In the genomic region with DNA sequence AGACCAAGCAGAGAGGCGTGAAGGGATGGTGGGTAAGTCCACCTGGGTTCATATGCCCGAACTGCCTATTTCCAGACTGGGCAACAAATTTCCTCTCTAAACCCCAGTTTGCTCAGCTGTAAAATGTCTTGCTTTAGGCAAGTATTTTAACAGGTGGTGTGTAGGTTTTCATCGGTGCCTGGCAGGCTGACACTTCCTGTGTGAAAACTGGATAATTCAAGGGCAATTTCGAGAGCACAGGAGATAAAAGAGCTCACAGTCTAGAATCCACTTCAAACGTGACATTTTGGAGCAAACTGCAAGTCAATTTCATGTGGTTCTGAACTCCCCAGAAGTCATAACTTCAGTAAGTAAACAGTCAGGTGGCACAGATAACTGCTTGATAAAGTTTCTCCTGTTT, we compare ENCODE assay signal across 16 cellular contexts.
DNase-seq lines count a peak whose midpoint lies in the region; ATAC-seq lines count a peak whose summit lies in the region.
"Had no signal": no experiment of that assay in that cellular context is flagged by ENCODE, and none has a peak within 500 bp of the region (broad histone marks: within the 10 kb centered on the region; RNA-seq: fewer than 3 reads in every experiment).

No MANE protein-coding gene starts in this region.

- peaks cover 12% of the 10 kb centered on the region for H3K9me3 Mint-ChIP-seq in activated CD4-positive, alpha-beta T cell treated with anti-CD3 and anti-CD28 coated beads, Interleukin-2, amount 10 ng/mL, durations not matched to agents 24 days and 14 days
- H3K9me3 Mint-ChIP-seq in naive thymus-derived CD4-positive, alpha-beta T cell: peaks cover 0 to 15% (median 0%) of the 10 kb centered on the region in 11 donors

- peak overlapping the region; percentile 60 for H3K27ac ChIP-seq in naive thymus-derived CD4-positive, alpha-beta T cell (ENCODE audit: low read depth, low read length)
- H3K27ac ChIP-seq: body of pancreas had no signal

- H3K4me1 ChIP-seq in naive thymus-derived CD4-positive, alpha-beta T cell (ENCODE audit: control insufficient read depth in 2 of 2, insufficient read depth in 2 of 2, low read length in 2 of 2): peaks cover 28 to 60% of the 10 kb centered on the region in 2 donors
- H3K4me1 ChIP-seq: body of pancreas had no signal

- H3K27ac Mint-ChIP-seq in activated CD4-positive, alpha-beta T cell treated with anti-CD3 and anti-CD28 coated beads, Interleukin-2, amount 10 ng/mL, durations not matched to agents 24 days and 14 days: peak overlapping the region; percentile 90
- H3K27ac Mint-ChIP-seq in naive thymus-derived CD4-positive, alpha-beta T cell: peak overlapping the region; percentile 84 to 98 (median 92)
- H3K27ac Mint-ChIP-seq: HFFc6 had no signal

- no peaks in the 10 kb centered on the region for H3K27me3 ChIP-seq in naive thymus-derived CD4-positive, alpha-beta T cell (ENCODE audit: control insufficient read depth in 2 of 2, insufficient read depth in 2 of 2, low read length in 2 of 2)
- H3K27me3 ChIP-seq: body of pancreas, spleen had no signal

- H3K27me3 Mint-ChIP-seq in activated CD4-positive, alpha-beta T cell treated with anti-CD3 and anti-CD28 coated beads, Interleukin-2, amount 10 ng/mL, durations not matched to agents 24 days and 14 days: no peaks in the 10 kb centered on the region
- no peaks in the 10 kb centered on the region for H3K27me3 Mint-ChIP-seq in naive thymus-derived CD4-positive, alpha-beta T cell

- H3K36me3 Mint-ChIP-seq in activated CD4-positive, alpha-beta T cell treated with anti-CD3 and anti-CD28 coated beads, Interleukin-2, amount 10 ng/mL, durations not matched to agents 24 days and 14 days (ENCODE audit: low read depth): peaks cover 88% of the 10 kb centered on the region
- peaks cover 0 to 77% (median 25%) of the 10 kb centered on the region in 5 donors for H3K36me3 Mint-ChIP-seq in naive thymus-derived CD4-positive, alpha-beta T cell

- peaks cover 71% of the 10 kb centered on the region for H3K4me1 Mint-ChIP-seq in activated CD4-positive, alpha-beta T cell treated with anti-CD3 and anti-CD28 coated beads, Interleukin-2, amount 10 ng/mL, durations not matched to agents 24 days and 14 days
- peaks cover 49 to 98% (median 89%) of the 10 kb centered on the region in 7 donors for H3K4me1 Mint-ChIP-seq in naive thymus-derived CD4-positive, alpha-beta T cell

- CTCF ChIA-PET in naive thymus-derived CD4-positive, alpha-beta T cell (lab: Charles Lee): interaction anchor here (0.7 to 1.1 kb wide), 3 partner anchors 37 to 174 kb away, joined by 3 read pairs; no protein-coding TSS in a partner anchor

- H3K9me3 ChIP-seq in naive thymus-derived CD4-positive, alpha-beta T cell (ENCODE audit: control insufficient read depth in 2 of 3, low read length in 3 of 3): no peaks in the 10 kb centered on the region
- H3K9me3 ChIP-seq: body of pancreas had no signal

- intact Hi-C loops in activated CD4-positive, alpha-beta T cell treated with anti-CD3 and anti-CD28 coated beads, Interleukin-2, amount 10 ng/mL, durations not matched to agents 24 days and 14 days (cut with micrococcal nuclease): loop anchor here (2.0 to 5.0 kb wide), 4 partner anchors 70 to 86 kb away; no protein-coding TSS in a partner anchor
- intact Hi-C loops in naive thymus-derived CD4-positive, alpha-beta T cell (cut with micrococcal nuclease): loop anchor here (1.0 to 10.0 kb wide), 9 partner anchors 39 to 772 kb away; partner anchors contain the start of genes RFTN1 (in 2 of the 2), BTD (in 1 of the 2), DPH3 (in 1 of the 2) and HACL1 (in 1 of the 2)

- POLR2A ChIA-PET in naive thymus-derived CD4-positive, alpha-beta T cell (lab: Charles Lee): interaction anchor here (0.7 to 2.8 kb wide), 12 partner anchors 10 to 139 kb away, joined by 3 to 10 read pairs (median 3); no protein-coding TSS in a partner anchor

- H3K36me3 ChIP-seq in naive thymus-derived CD4-positive, alpha-beta T cell (ENCODE audit: control insufficient read depth in 2 of 3, insufficient read depth in 3 of 3, low read length in 3 of 3): peaks cover 0 to 4% (median 0%) of the 10 kb centered on the region in 3 experiments

- H3K4me3 Mint-ChIP-seq in activated CD4-positive, alpha-beta T cell treated with anti-CD3 and anti-CD28 coated beads, Interleukin-2, amount 10 ng/mL, durations not matched to agents 24 days and 14 days: peak overlapping the region; percentile 52
- peak overlapping the region; percentile 57 to 85 (median 76) for H3K4me3 Mint-ChIP-seq in naive thymus-derived CD4-positive, alpha-beta T cell
- H3K4me3 Mint-ChIP-seq: HFFc6 had no signal

- H3K4me3 ChIP-seq in Jurkat, Clone E6-1 (ENCODE audit: low read length): peak overlapping the region; percentile 34; the same call in 1 of the 2 replicates
- H3K4me3 ChIP-seq in naive thymus-derived CD4-positive, alpha-beta T cell (ENCODE audit: low read length): peak overlapping the region; percentile 11
- H3K4me3 ChIP-seq: body of pancreas, lung, spleen had no signal

- peak; percentile 80 for DNase-seq in activated CD4-positive, alpha-beta T cell treated with anti-CD3 and anti-CD28 coated beads, Interleukin-2, amount 10 ng/mL, durations not matched to agents 24 days and 14 days
- DNase-seq in activated CD4-positive, alpha-beta T cell treated with anti-CD3 and anti-CD28 coated beads for 48 hours: no peak
- peak; percentile 97 for DNase-seq in Jurkat, Clone E6-1 (ENCODE audit: low read depth, low spot score)
- peak; percentile 26 for DNase-seq in activated CD8-positive, alpha-beta memory T cell treated with anti-CD3 and anti-CD28 coated beads, Interleukin-2, amount 50 U/mL, for 4 hours
- peak in 7 of 9 donors; percentile 59 to 85 (median 77) for DNase-seq in naive thymus-derived CD4-positive, alpha-beta T cell
- DNase-seq in HuH-7 (ENCODE audit: low spot score): no peak
- DNase-seq in NCI-H526 treated with DMSO at 0.1 percent for 48 hours (lab: John Stamatoyannopoulos, UW): no peak
- DNase-seq: body of pancreas, EL, HFFc6, NCI-H1930, OCI-M1, spleen had no signal

- peak; percentile 82 for ATAC-seq in naive thymus-derived CD4-positive, alpha-beta T cell
- no peak for ATAC-seq in GM18858 (IDR thresholded peaks at IDR 0.05; ENCODE audit: unreplicated experiment)
- ATAC-seq: body of pancreas, HepG2 had no signal

Comparison
In these comparisons a context has a peak if more than half of its experiments do, and no peak if none do; other contexts are left out.
1. DNase-seq: peak in activated CD4-positive, alpha-beta T cell treated with anti-CD3 and anti-CD28 coated beads, Interleukin-2, amount 10 ng/mL, durations not matched to agents 24 days and 14 days (single experiment), Jurkat, Clone E6-1 (single experiment), activated CD8-positive, alpha-beta memory T cell treated with anti-CD3 and anti-CD28 coated beads, Interleukin-2, amount 50 U/mL, for 4 hours (single experiment) and naive thymus-derived CD4-positive, alpha-beta T cell (7 of 9); none in activated CD4-positive, alpha-beta T cell treated with anti-CD3 and anti-CD28 coated beads for 48 hours (single experiment), HuH-7 (single experiment) and NCI-H526 treated with DMSO at 0.1 percent for 48 hours (single experiment).